In the genomic region with DNA sequence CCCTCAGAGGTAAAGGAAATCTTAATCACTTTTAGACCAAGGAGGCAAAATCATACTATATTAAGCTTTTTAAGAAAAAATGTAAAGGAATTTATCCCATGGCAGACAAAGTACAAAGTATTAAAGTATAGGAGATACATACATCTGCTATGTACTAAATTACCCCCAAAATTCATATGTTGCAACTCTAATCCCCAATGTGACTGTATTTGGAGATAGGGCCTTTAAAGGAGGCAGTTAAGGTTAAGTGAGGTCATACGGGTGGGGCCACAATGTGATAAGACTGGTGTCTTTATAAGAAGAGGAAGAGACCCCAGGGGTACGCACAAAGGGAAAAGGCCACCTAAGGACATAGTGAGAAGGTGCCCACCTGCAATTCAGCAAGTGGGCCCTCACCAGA, we compare ENCODE assay signal across 24 cellular contexts.
"Had no signal": no experiment of that assay in that cellular context is flagged by ENCODE, and none has a peak within 500 bp of the region (broad histone marks: within the 10 kb centered on the region; RNA-seq: fewer than 3 reads in every experiment).

No MANE protein-coding gene starts in this region.

- H3K9me3 Mint-ChIP-seq: type B pancreatic cell had no signal

- H3K27me3 Mint-ChIP-seq: natural killer cell treated with Interleukin-12 subunit alpha and Interleukin-12 subunit beta and Interleukin-15 and Interleukin-18, amount 100 ng/mL, for 72 hours; stimulated activated memory B cell treated with anti-CD40 and anti-IgM and Interleukin-4, amounts not matched to agents 10 μg/mL and 1 μg/mL and 100 μg/mL, for 72 hours had no signal

- H3K4me2 ChIP-seq: smooth muscle cell had no signal

- H3K4me3 Mint-ChIP-seq: immature natural killer cell; naive thymus-derived CD4-positive, alpha-beta T cell; natural killer cell treated with Interleukin-12 subunit alpha and Interleukin-12 subunit beta and Interleukin-15 and Interleukin-18, amount 100 ng/mL, for 72 hours; stimulated activated memory B cell treated with anti-CD40 and anti-IgM and Interleukin-4, amounts not matched to agents 10 μg/mL and 1 μg/mL and 100 μg/mL, for 72 hours; stimulated activated naive CD8-positive, alpha-beta T cell treated with anti-CD3 and anti-CD28 coated beads, Interleukin-15, amount 100 ng/mL, for 72 hours; type B pancreatic cell had no signal

- H3K27me3 ChIP-seq: ovary, right atrium auricular region, right lobe of liver, tibial nerve, uterus had no signal

- H3K27ac Mint-ChIP-seq: immature natural killer cell; naive thymus-derived CD4-positive, alpha-beta T cell; natural killer cell treated with Interleukin-12 subunit alpha and Interleukin-12 subunit beta and Interleukin-15 and Interleukin-18, amount 100 ng/mL, for 72 hours; progenitor cell of endocrine pancreas; stimulated activated memory B cell treated with anti-CD40 and anti-IgM and Interleukin-4, amounts not matched to agents 10 μg/mL and 1 μg/mL and 100 μg/mL, for 72 hours; stimulated activated naive CD8-positive, alpha-beta T cell treated with anti-CD3 and anti-CD28 coated beads, Interleukin-15, amount 100 ng/mL, for 72 hours; type B pancreatic cell had no signal

- H3K27ac ChIP-seq: left ventricle myocardium inferior, ovary, right atrium auricular region, right lobe of liver, uterus had no signal

- H3K4me1 ChIP-seq: right atrium auricular region, right lobe of liver, uterus had no signal

- H3K36me3 ChIP-seq: left ventricle myocardium inferior, ovary, right atrium auricular region, right lobe of liver, tibial nerve, uterus had no signal

- DNase-seq: hypothalamus; immature natural killer cell; left ventricle myocardium inferior; midbrain; mucosa of descending colon; naive thymus-derived CD4-positive, alpha-beta T cell; ovary; right lobe of liver; stimulated activated CD4-positive, alpha-beta T cell treated with anti-CD3 and anti-CD28 coated beads, Interleukin-1b, Interleukin-23, amount 100 ng/mL, for 48 hours; stimulated activated CD4-positive, alpha-beta T cell treated with anti-CD3 and anti-CD28 coated beads, Interleukin-2, amount 100 ng/mL, for 48 hours; stimulated activated CD4-positive, alpha-beta T cell treated with anti-CD3 and anti-CD28 coated beads, Interleukin-4, amount 100 ng/mL, for 4 hours; stimulated activated CD8-positive, alpha-beta memory T cell treated with anti-CD3 and anti-CD28 coated beads, Interleukin-4, amount 100 ng/mL, for 48 hours; stimulated activated naive CD4-positive, alpha-beta T cell treated with Interleukin-2 at 50 U/mL for 16 hours; stimulated activated naive CD8-positive, alpha-beta T cell treated with anti-CD3 and anti-CD28 coated beads, Interleukin-15, amount 100 ng/mL, for 72 hours; substantia nigra; uterus had no signal

- H3K4me3 ChIP-seq: left ventricle myocardium inferior, lung, mucosa of descending colon, ovary, right atrium auricular region, right lobe of liver, smooth muscle cell, tibial nerve, uterus had no signal

- H3K4me1 Mint-ChIP-seq: immature natural killer cell; naive thymus-derived CD4-positive, alpha-beta T cell; stimulated activated memory B cell treated with anti-CD40 and anti-IgM and Interleukin-4, amounts not matched to agents 10 μg/mL and 1 μg/mL and 100 μg/mL, for 72 hours; stimulated activated naive CD8-positive, alpha-beta T cell treated with anti-CD3 and anti-CD28 coated beads, Interleukin-15, amount 100 ng/mL, for 72 hours had no signal

- H3K36me3 Mint-ChIP-seq: immature natural killer cell; natural killer cell treated with Interleukin-12 subunit alpha and Interleukin-12 subunit beta and Interleukin-15 and Interleukin-18, amount 100 ng/mL, for 72 hours; stimulated activated memory B cell treated with anti-CD40 and anti-IgM and Interleukin-4, amounts not matched to agents 10 μg/mL and 1 μg/mL and 100 μg/mL, for 72 hours; type B pancreatic cell had no signal

- ATAC-seq: mucosa of descending colon; naive thymus-derived CD4-positive, alpha-beta T cell; natural killer cell treated with Interleukin-12 subunit alpha and Interleukin-12 subunit beta and Interleukin-15 and Interleukin-18, amount 100 ng/mL, for 72 hours; right lobe of liver; stimulated activated memory B cell treated with anti-CD40 and anti-IgM and Interleukin-4, amounts not matched to agents 10 μg/mL and 1 μg/mL and 100 μg/mL, for 72 hours; stimulated activated naive CD8-positive, alpha-beta T cell treated with anti-CD3 and anti-CD28 coated beads, Interleukin-15, amount 100 ng/mL, for 72 hours had no signal

- H3K9me3 ChIP-seq: left ventricle myocardium inferior, mucosa of descending colon, ovary, right atrium auricular region, right lobe of liver, tibial nerve, uterus had no signal
